In the genomic region with DNA sequence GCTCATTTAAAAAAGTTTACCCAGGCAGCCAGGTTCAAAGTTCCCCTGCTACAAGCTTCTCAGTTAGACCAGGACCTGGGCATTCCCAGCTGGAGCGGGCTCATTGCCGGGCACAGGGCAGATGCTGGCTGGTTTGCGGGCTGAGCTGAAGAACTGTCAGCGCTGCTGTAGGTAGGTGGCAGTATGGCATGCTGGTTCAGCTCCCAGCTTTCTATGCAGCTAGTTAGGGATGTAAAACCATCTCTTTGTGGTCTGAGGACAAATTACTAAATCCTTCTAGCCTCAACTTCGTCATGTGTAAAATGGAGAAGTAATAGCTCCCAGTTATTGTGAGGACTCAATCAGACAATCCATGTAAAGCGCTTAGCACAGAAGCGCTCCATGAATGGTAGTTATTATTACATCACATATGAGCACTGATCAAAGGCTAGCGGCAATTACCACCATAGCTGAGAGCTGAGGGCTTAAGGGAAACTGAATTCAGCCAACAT, we compare ENCODE assay signal across 8 cellular contexts. TPM values are rescaled to one million over a fixed set of nuclear protein-coding genes. Genes with fewer than 3 reads are reported as not detected.
DNase-seq lines count a peak whose midpoint lies in the region; ATAC-seq and TF ChIP-seq lines count a peak whose summit lies in the region.

No MANE protein-coding gene starts in this region.

- H3K36me3 ChIP-seq in GM06990 (ENCODE audit: control insufficient read depth, insufficient read depth, low read length) (no peaks in the 10 kb centered on the region), SK-N-MC (ENCODE audit: insufficient read depth, low read length) (no peaks in the 10 kb centered on the region), adipocyte (ENCODE audit: control insufficient read depth, insufficient read depth, low read length, severe bottlenecking) (no peaks in the 10 kb centered on the region)

- H3K4me3 ChIP-seq in GM06990 (replicated peaks; ENCODE audit: low read depth, low read length) (no peak overlapping the region), SK-N-MC (peak overlapping the region; percentile 75), adipocyte (ENCODE audit: low read length) (no peak overlapping the region)

- intact Hi-C loops in Right ventricle myocardium inferior (cut with DNase I), result loop anchor here (1.0 to 5.0 kb wide), 4 partner anchors 314 to 511 kb away; a partner anchor contains a TSS

- H3K9me3 ChIP-seq in SK-N-MC (ENCODE audit: low read depth, low read length), result no peaks in the 10 kb centered on the region
- H3K9me3 ChIP-seq in adipocyte (ENCODE audit: control insufficient read depth, low read length), result no peaks in the 10 kb centered on the region

- peak; percentile 70 for TF ChIP-seq CTCF in GM06990 (IDR thresholded peaks at IDR 0.05; ENCODE audit: insufficient read depth, low read length, poor library complexity, severe bottlenecking)

- H3K9ac ChIP-seq in SK-N-MC (ENCODE audit: insufficient read length) (no peak overlapping the region), adipocyte (ENCODE audit: low read length) (no peak overlapping the region)

- no peaks in the 10 kb centered on the region for H3K4me1 ChIP-seq in adipocyte (ENCODE audit: control insufficient read depth, insufficient read depth, low read length)

- DNase-seq in GM06990 (ENCODE audit: extremely low read depth, insufficient read length) (no peak), LoVo (ENCODE audit: low spot score) (peak; percentile 51), SK-N-MC (ENCODE audit: low read depth, low spot score) (peak; percentile 51), adipocyte (ENCODE audit: low read depth) (peak; percentile 81), Right ventricle myocardium inferior (ENCODE audit: missing footprints) (peak; percentile 78), pons (ENCODE audit: low spot score) (peak; percentile 94), GOT3 (lab: John Stamatoyannopoulos, UW) (no peak)

- H3K27ac ChIP-seq in SK-N-MC, result no peak overlapping the region

- ATAC-seq in Right ventricle myocardium inferior (peak; percentile 73), GM21381 (IDR thresholded peaks at IDR 0.05; ENCODE audit: unreplicated experiment) (no peak)

- H3K27me3 ChIP-seq in GM06990 (replicated peaks; ENCODE audit: control insufficient read depth, insufficient read depth, low read length) (peaks cover 2% of the 10 kb centered on the region), adipocyte (replicated peaks; ENCODE audit: control insufficient read depth, insufficient read depth, low read length) (peaks cover 66% of the 10 kb centered on the region)

RNA-seq across cellular contexts. Expression of a gene that starts 2.4 kb away (rescaled TPM):
- 29.6 TPM for total RNA-seq in Right ventricle myocardium inferior

Comparison
In these comparisons a context has a peak if more than half of its experiments do, and no peak if none do; other contexts are left out.
1. DNase-seq: peak in LoVo (single experiment), SK-N-MC (single experiment), adipocyte (single experiment), Right ventricle myocardium inferior (single experiment) and pons (single experiment); none in GM06990 (single experiment) and GOT3 (single experiment).